8 cellular contexts compared by ENCODE assay signal in genomic region chr6:133040025-133040838, GRCh38.
DNase-seq lines count a peak whose midpoint lies in the region; ATAC-seq and TF ChIP-seq lines count a peak whose summit lies in the region.

No MANE protein-coding gene starts in this region.

- no peaks in the 10 kb centered on the region for H3K27me3 ChIP-seq in right lobe of liver

- DNase-seq in Calu3 (peak; percentile 61), HPDE6-E6E7 (ENCODE audit: extremely low spot score) (peak; percentile 11), amniotic epithelial cell (ENCODE audit: low read depth) (peak; percentile 9), right lobe of liver (no peak), OCI-M2 (lab: John Stamatoyannopoulos, UW; ENCODE audit: unreplicated experiment) (no peak), cerebellum (ENCODE audit: low spot score) (no peak)
- no peak for DNase-seq in central memory CD4-positive, alpha-beta T cell

- CTCF ChIA-PET in Calu3 (lab: Charles Lee): interaction anchor here (0.8 kb wide), 1 partner anchor 788 kb away, joined by 3 read pairs; no protein-coding TSS in a partner anchor

- H3K36me3 ChIP-seq in right lobe of liver: no peaks in the 10 kb centered on the region

- BruUV-seq in Calu3 (replicated peaks; lab: Mats Ljungman, UMichigan): no TSS peak

- ATAC-seq in right lobe of liver (peak; percentile 41 to 87 (median 61)), HG03196 (IDR thresholded peaks at IDR 0.05; ENCODE audit: unreplicated experiment) (no peak)

- peaks cover 16% of the 10 kb centered on the region for H3K4me1 Mint-ChIP-seq in Calu3 (ENCODE audit: low read depth, unreplicated experiment)

- H3K4me3 Mint-ChIP-seq in Calu3 (ENCODE audit: low read depth, unreplicated experiment): no peak overlapping the region

- TF ChIP-seq POLR2A in right lobe of liver (IDR thresholded peaks at IDR 0.05): no peak

- H3K36me3 Mint-ChIP-seq in Calu3 (ENCODE audit: insufficient read depth, unreplicated experiment): no peaks in the 10 kb centered on the region

- H3K9me3 ChIP-seq in right lobe of liver: no peaks in the 10 kb centered on the region

- H3K4me3 ChIP-seq in right lobe of liver: no peak overlapping the region

- no peak overlapping the region for H3K27ac ChIP-seq in right lobe of liver

- TF ChIP-seq CTCF in Calu3 (IDR thresholded peaks at IDR 0.05; ENCODE audit: unreplicated experiment) (peak; percentile 57), right lobe of liver (IDR thresholded peaks at IDR 0.05) (peak; percentile 18 to 57 (median 48))

- H3K27ac Mint-ChIP-seq in Calu3 (ENCODE audit: unreplicated experiment): no peak overlapping the region

- intact Hi-C loops in Calu3 (cut with micrococcal nuclease; ENCODE audit: unreplicated experiment): loop anchor here (1.0 to 10.0 kb wide), 5 partner anchors 57 to 512 kb away; no protein-coding TSS in a partner anchor
- intact Hi-C loops in right lobe of liver (cut with DNase I): no loop called here

- H3K4me1 ChIP-seq in right lobe of liver: no peaks in the 10 kb centered on the region

- no peaks in the 10 kb centered on the region for H3K9me3 Mint-ChIP-seq in Calu3 (ENCODE audit: low read depth, unreplicated experiment)

- WGBS in right lobe of liver (ENCODE audit: insufficient coverage, low coverage, low lambda C conversion rate, missing lambda C conversion rate): 67% methylated on average over 3 of the region's 3 CpGs

- H3K27me3 Mint-ChIP-seq in Calu3 (ENCODE audit: unreplicated experiment): no peaks in the 10 kb centered on the region

Comparison
In these comparisons a context has a peak if more than half of its experiments do, and no peak if none do; other contexts are left out.
1. DNase-seq: peak in Calu3 (single experiment), HPDE6-E6E7 (single experiment) and amniotic epithelial cell (single experiment); none in right lobe of liver (0 of 3), OCI-M2 (single experiment), central memory CD4-positive, alpha-beta T cell (single experiment) and cerebellum (single experiment).